ENCODE assay signal across 9 cellular contexts in the genomic region with DNA sequence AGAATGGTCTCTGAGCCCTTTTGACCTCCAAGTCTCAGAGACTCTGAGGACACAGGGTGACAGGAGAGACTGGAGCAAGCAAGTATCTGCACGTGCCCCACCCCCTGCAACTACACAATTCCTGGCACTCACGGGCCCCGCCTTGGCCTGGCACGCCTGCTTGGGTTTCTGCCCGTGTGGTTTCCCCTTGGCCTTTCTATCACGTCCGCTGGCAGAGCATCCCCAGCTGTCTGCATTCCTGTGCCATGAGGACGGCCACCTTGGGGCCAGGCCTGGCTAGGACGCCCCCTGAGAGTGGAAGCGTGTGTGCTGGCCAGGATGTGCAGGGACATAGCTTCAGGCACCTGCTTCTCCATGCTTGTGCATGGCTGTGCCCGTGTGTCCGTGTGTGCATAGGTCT. TPM values are rescaled to one million over a fixed set of nuclear protein-coding genes. Genes with fewer than 3 reads are reported as not detected.
DNase-seq lines count a peak whose midpoint lies in the region; ATAC-seq and TF ChIP-seq lines count a peak whose summit lies in the region.
"Had no signal": no experiment of that assay in that cellular context is flagged by ENCODE, and none has a peak within 500 bp of the region (broad histone marks: within the 10 kb centered on the region; RNA-seq: fewer than 3 reads in every experiment).

No MANE protein-coding gene starts in this region.

- peaks cover 13% of the 10 kb centered on the region for H3K27me3 ChIP-seq in transverse colon

- H3K4me3 ChIP-seq in transverse colon = no peak overlapping the region

- no peaks in the 10 kb centered on the region for H3K36me3 ChIP-seq in transverse colon

- no peaks in the 10 kb centered on the region for H3K9me3 ChIP-seq in transverse colon

- no peak for TF ChIP-seq CTCF in transverse colon (IDR thresholded peaks at IDR 0.05)

- TF ChIP-seq EP300 in transverse colon (IDR thresholded peaks at IDR 0.05; ENCODE audit: low read depth) = no peak

- peaks cover 39 to 63% (median 54%) of the 10 kb centered on the region in 4 donors for H3K4me1 ChIP-seq in transverse colon

- in situ Hi-C loops in transverse colon (cut with MboI; ENCODE audit: low pct_ligation_motif_present in 1 of 4, low pct_unique_long_range_greater_than_20kb in 1 of 4, low sequenced_read_pairs in 3 of 4) = no loop called here

- DNase-seq in HS-27A (ENCODE audit: low read depth) = peak; percentile 94
- DNase-seq in astrocyte of the hippocampus (ENCODE audit: low read depth, low spot score) = peak; percentile 78
- DNase-seq in kidney glomerular epithelial cell (lab: John Stamatoyannopoulos, UW) = peak; percentile 61
- peak; percentile 88 for DNase-seq in transverse colon
- DNase-seq in occipital lobe (lab: John Stamatoyannopoulos, UW) = no peak
- no peak for DNase-seq in activated CD4-positive, alpha-beta T cell treated with anti-CD3 and anti-CD28 coated beads, Interleukin-2, amount 50 U/mL, for 48 hours
- DNase-seq in DMS79 treated with DMSO at 0.1 percent for 48 hours (lab: John Stamatoyannopoulos, UW) = no peak

- intact Hi-C loops in transverse colon (cut with DNase I; ENCODE audit: low total_unique reads) = no loop called here

- peak overlapping the region; percentile 6 to 85 (median 78) for H3K27ac ChIP-seq in transverse colon

- 61% methylated on average over 12 of the region's 12 CpGs; no CpG with 5 or more reads in 1 of the 2 donors for WGBS in transverse colon (ENCODE audit: low coverage in 1 of 2), 2 donors

- no peak for ATAC-seq in GM19395 (IDR thresholded peaks at IDR 0.05; ENCODE audit: unreplicated experiment)

- no peak for TF ChIP-seq POLR2A in transverse colon (IDR thresholded peaks at IDR 0.05)

RNA-seq across cellular contexts. Expression of a gene that starts 14.3 kb away (rescaled TPM):
- total RNA-seq in transverse colon (10 to 100 TPM in 2 of 4 donors, 1 to 10 TPM in 2; 3.8 to 15.7 (median 10.3) TPM), occipital lobe (not detected)
- total RNA-seq: activated CD8-positive, alpha-beta memory T cell treated with anti-CD3 and anti-CD28 coated beads for 36 hours had no signal

Comparison
In these comparisons a context has a peak if more than half of its experiments do, and no peak if none do; other contexts are left out.
1. DNase-seq: peak in HS-27A (single experiment), astrocyte of the hippocampus (single experiment), kidney glomerular epithelial cell (single experiment) and transverse colon (single experiment); none in occipital lobe (single experiment), activated CD4-positive, alpha-beta T cell treated with anti-CD3 and anti-CD28 coated beads, Interleukin-2, amount 50 U/mL, for 48 hours (0 of 2) and DMS79 treated with DMSO at 0.1 percent for 48 hours (single experiment).